ENCODE assay signal across 1 cellular context in the genomic region with DNA sequence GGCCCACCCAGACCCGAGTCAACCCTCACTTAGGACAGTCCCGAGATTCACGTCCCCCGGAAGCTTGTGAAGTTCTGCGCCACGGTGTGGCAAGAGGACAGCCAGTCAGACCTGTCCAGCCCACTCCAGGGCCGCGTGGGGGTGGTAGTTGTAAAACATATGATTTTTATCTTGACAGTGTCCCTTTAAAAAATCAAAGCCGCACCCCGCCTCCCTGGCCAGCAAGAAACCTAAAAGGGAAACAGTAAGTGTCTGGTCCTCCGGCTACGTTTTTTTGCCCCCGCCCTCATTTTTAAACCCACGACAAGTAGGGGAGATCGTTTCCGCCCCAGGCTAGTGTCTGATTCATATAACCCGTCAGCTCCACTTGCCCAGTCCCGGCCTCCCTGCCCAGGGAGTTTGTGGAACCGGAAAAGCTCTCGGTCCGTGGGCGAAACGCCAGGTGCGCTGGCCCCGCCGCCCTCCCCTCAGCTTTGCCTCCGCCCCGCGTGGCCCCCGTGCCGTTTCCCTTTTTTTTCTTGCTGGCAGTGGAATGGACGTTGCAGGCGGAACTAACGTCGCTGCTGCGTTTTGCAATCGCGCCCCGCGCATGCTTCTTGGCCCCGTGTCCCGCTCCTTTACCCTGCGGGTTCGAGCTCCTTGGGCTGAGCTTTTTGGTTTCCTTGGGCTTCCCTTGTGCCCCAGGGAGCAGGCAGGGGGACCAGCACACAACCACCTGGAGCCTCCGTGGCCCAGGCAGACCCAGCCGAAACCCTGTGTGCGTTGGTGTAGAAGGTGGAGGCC.
TF ChIP-seq lines count a peak whose summit lies in the region.

No MANE protein-coding gene starts in this region.

TF ChIP-seq in H1, 55 proteins besides CTCF, POLR2A, EP300 and RAD21:
- TF ChIP-seq GTF2F1 (IDR thresholded peaks at IDR 0.05; ENCODE audit: borderline replicate concordance, low read depth, low read length) (no peak), EZH2 (IDR thresholded peaks at IDR 0.05; ENCODE audit: low read depth, low read length, severe bottlenecking) (no peak), RFX5 (IDR thresholded peaks at IDR 0.05; ENCODE audit: borderline replicate concordance, low read depth, low read length) (no peak), NANOG (IDR thresholded peaks at IDR 0.05; ENCODE audit: insufficient read depth, low read depth, low read length, poor library complexity, severe bottlenecking) (no peak), KDM5A (IDR thresholded peaks at IDR 0.05; ENCODE audit: low read length) (no peak), ASH2L (IDR thresholded peaks at IDR 0.05; ENCODE audit: low read length) (no peak), EGR1 (IDR thresholded peaks at IDR 0.05; ENCODE audit: borderline replicate concordance, low read depth, low read length) (no peak), BRCA1 (IDR thresholded peaks at IDR 0.05; ENCODE audit: low read depth, low read length) (no peak), TCF12 (IDR thresholded peaks at IDR 0.05; ENCODE audit: low read depth, low read length) (no peak), POLR2AphosphoS5 (IDR thresholded peaks at IDR 0.05; ENCODE audit: low read depth, low read length) (no peak), SP2 (IDR thresholded peaks at IDR 0.05; ENCODE audit: low read length) (no peak)
- TF ChIP-seq, protein P1, sequence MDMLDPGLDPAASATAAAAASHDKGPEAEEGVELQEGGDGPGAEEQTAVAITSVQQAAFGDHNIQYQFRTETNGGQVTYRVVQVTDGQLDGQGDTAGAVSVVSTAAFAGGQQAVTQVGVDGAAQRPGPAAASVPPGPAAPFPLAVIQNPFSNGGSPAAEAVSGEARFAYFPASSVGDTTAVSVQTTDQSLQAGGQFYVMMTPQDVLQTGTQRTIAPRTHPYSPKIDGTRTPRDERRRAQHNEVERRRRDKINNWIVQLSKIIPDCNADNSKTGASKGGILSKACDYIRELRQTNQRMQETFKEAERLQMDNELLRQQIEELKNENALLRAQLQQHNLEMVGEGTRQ (IDR thresholded peaks at IDR 0.05; ENCODE audit: low read length) = no peak
- TF ChIP-seq, protein P2, sequence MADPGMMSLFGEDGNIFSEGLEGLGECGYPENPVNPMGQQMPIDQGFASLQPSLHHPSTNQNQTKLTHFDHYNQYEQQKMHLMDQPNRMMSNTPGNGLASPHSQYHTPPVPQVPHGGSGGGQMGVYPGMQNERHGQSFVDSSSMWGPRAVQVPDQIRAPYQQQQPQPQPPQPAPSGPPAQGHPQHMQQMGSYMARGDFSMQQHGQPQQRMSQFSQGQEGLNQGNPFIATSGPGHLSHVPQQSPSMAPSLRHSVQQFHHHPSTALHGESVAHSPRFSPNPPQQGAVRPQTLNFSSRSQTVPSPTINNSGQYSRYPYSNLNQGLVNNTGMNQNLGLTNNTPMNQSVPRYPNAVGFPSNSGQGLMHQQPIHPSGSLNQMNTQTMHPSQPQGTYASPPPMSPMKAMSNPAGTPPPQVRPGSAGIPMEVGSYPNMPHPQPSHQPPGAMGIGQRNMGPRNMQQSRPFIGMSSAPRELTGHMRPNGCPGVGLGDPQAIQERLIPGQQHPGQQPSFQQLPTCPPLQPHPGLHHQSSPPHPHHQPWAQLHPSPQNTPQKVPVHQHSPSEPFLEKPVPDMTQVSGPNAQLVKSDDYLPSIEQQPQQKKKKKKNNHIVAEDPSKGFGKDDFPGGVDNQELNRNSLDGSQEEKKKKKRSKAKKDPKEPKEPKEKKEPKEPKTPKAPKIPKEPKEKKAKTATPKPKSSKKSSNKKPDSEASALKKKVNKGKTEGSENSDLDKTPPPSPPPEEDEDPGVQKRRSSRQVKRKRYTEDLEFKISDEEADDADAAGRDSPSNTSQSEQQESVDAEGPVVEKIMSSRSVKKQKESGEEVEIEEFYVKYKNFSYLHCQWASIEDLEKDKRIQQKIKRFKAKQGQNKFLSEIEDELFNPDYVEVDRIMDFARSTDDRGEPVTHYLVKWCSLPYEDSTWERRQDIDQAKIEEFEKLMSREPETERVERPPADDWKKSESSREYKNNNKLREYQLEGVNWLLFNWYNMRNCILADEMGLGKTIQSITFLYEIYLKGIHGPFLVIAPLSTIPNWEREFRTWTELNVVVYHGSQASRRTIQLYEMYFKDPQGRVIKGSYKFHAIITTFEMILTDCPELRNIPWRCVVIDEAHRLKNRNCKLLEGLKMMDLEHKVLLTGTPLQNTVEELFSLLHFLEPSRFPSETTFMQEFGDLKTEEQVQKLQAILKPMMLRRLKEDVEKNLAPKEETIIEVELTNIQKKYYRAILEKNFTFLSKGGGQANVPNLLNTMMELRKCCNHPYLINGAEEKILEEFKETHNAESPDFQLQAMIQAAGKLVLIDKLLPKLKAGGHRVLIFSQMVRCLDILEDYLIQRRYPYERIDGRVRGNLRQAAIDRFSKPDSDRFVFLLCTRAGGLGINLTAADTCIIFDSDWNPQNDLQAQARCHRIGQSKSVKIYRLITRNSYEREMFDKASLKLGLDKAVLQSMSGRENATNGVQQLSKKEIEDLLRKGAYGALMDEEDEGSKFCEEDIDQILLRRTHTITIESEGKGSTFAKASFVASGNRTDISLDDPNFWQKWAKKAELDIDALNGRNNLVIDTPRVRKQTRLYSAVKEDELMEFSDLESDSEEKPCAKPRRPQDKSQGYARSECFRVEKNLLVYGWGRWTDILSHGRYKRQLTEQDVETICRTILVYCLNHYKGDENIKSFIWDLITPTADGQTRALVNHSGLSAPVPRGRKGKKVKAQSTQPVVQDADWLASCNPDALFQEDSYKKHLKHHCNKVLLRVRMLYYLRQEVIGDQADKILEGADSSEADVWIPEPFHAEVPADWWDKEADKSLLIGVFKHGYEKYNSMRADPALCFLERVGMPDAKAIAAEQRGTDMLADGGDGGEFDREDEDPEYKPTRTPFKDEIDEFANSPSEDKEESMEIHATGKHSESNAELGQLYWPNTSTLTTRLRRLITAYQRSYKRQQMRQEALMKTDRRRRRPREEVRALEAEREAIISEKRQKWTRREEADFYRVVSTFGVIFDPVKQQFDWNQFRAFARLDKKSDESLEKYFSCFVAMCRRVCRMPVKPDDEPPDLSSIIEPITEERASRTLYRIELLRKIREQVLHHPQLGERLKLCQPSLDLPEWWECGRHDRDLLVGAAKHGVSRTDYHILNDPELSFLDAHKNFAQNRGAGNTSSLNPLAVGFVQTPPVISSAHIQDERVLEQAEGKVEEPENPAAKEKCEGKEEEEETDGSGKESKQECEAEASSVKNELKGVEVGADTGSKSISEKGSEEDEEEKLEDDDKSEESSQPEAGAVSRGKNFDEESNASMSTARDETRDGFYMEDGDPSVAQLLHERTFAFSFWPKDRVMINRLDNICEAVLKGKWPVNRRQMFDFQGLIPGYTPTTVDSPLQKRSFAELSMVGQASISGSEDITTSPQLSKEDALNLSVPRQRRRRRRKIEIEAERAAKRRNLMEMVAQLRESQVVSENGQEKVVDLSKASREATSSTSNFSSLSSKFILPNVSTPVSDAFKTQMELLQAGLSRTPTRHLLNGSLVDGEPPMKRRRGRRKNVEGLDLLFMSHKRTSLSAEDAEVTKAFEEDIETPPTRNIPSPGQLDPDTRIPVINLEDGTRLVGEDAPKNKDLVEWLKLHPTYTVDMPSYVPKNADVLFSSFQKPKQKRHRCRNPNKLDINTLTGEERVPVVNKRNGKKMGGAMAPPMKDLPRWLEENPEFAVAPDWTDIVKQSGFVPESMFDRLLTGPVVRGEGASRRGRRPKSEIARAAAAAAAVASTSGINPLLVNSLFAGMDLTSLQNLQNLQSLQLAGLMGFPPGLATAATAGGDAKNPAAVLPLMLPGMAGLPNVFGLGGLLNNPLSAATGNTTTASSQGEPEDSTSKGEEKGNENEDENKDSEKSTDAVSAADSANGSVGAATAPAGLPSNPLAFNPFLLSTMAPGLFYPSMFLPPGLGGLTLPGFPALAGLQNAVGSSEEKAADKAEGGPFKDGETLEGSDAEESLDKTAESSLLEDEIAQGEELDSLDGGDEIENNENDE (IDR thresholded peaks at IDR 0.05; ENCODE audit: insufficient replicate concordance, low read length) = no peak
TF ChIP-seq in H1: peak in this region for 0.
